ENCODE assay signal across 1 cellular context in the genomic region with DNA sequence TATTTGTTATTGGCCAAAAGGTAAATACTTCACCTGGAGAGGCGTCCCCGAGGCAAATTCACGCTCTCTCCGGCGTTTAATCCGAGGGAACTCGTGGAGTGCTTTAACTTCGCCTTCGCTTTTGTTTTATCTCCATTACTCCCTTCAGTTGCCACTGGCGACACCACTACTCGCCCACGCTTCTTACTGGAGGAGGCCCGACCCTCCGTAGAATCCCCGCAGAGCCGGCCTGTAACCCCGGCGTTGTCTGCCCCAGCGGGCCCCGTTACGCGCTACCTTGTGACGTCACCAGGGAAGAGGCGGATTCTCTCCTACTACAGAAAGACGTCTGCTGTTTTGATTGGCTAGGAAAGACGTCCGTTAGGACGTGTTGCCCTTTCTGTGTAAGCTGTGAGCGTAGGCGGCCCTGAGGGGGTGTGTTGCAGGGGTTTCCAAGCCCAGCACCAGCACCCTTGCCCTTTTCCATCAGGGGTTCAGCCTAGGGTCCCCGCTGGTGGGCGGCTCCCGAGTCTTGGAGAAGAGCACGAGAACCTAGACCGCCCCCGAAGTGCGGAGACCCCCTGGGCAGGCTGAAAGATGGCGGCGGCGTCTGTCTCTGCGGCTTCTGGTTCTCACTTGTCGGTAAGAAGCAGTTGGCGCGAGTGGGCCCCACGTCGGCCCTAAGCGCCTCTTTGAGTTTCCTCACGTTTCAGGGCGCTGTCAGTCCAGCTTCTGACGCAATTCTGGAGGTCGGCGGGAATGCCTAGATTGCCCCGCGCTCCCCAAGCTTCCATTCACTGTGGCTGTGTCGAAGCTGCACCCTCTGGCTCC.
TF ChIP-seq lines count a peak whose summit lies in the region.

A gene (plus strand): TSS at position 376 of the 810 bp plus-strand sequence. CDS start 201 bp downstream, at position 577.

TF ChIP-seq in K562, 482 proteins besides CTCF, POLR2A, EP300 and RAD21 (continued from another document and continues in another):
- TF ChIP-seq SAFB (IDR thresholded peaks at IDR 0.05; ENCODE audit: borderline replicate concordance, low read depth, low read length) (no peak), SUPT5H (IDR thresholded peaks at IDR 0.05) (peak; percentile 87), ZC3H8 (IDR thresholded peaks at IDR 0.05) (no peak), BCOR (IDR thresholded peaks at IDR 0.05) (no peak), KAT2B (IDR thresholded peaks at IDR 0.05; ENCODE audit: low read depth, low read length) (no peak), PRPF4 (IDR thresholded peaks at IDR 0.05; ENCODE audit: insufficient read depth, low read depth, low read length, poor library complexity, severe bottlenecking) (no peak), GATAD2A (IDR thresholded peaks at IDR 0.05) (no peak), KAT7 (CRISPR knock-in tag; IDR thresholded peaks at IDR 0.05; ENCODE audit: borderline replicate concordance) (peak; percentile 98), FUS (optimal IDR thresholded peaks at IDR 0.05; ENCODE audit: low read depth, low read length) (no peak), GTF2E2 (tag; IDR thresholded peaks at IDR 0.05) (peak; percentile 38; the same call in 1 of the 2 replicates), CSDE1 (IDR thresholded peaks at IDR 0.05) (peak in 1 of 2 experiments; percentile 74; a peak in 2 of 4 replicates), NRF1 (conservative IDR thresholded peaks at IDR 0.05 in 1 of 2, IDR thresholded peaks at IDR 0.05 in 1 of 2) (no peak; a peak in 1 of 4 replicates), ZSCAN29 (IDR thresholded peaks at IDR 0.05) (no peak), MAFK (IDR thresholded peaks at IDR 0.05; ENCODE audit: low read length) (no peak), SREBF1 (IDR thresholded peaks at IDR 0.05; ENCODE audit: borderline replicate concordance, low read depth, low read length) (no peak), HDGF (IDR thresholded peaks at IDR 0.05) (no peak), RNF2 (IDR thresholded peaks at IDR 0.05) (no peak), RFX1 (IDR thresholded peaks at IDR 0.05) (peak; percentile 70), FOSL1 (tag; conservative IDR thresholded peaks at IDR 0.05) (peak; percentile 26; the same call in 1 of the 2 replicates), ZNF766 (CRISPR knock-in tag; conservative IDR thresholded peaks at IDR 0.05) (no peak; the same call in 1 of the 2 replicates), DPF2 (IDR thresholded peaks at IDR 0.05) (peak; percentile 34; the same call in 1 of the 2 replicates), NFE2L1 (tag; IDR thresholded peaks at IDR 0.05; ENCODE audit: borderline replicate concordance, low read depth) (no peak), GABPB1 (CRISPR knock-in tag; IDR thresholded peaks at IDR 0.05) (peak; percentile 24; the same call in 1 of the 2 replicates), MYNN (IDR thresholded peaks at IDR 0.05) (no peak), MYNN (CRISPR knock-in tag; IDR thresholded peaks at IDR 0.05) (no peak), RBFOX2 (IDR thresholded peaks at IDR 0.05; ENCODE audit: low read depth, low read length) (peak; percentile 75), ZNF316 (IDR thresholded peaks at IDR 0.05) (no peak), PPARD (CRISPR knock-in tag; IDR thresholded peaks at IDR 0.05) (no peak), ZNF699 (CRISPR knock-in tag; IDR thresholded peaks at IDR 0.05; ENCODE audit: insufficient replicate concordance) (no peak), ZNF507 (tag; conservative IDR thresholded peaks at IDR 0.05) (no peak), ARID2 (IDR thresholded peaks at IDR 0.05) (no peak), SMC3 (conservative IDR thresholded peaks at IDR 0.05; ENCODE audit: insufficient read depth, low read depth, low read length) (no peak), GTF2A2 (tag; IDR thresholded peaks at IDR 0.05) (no peak), MTF1 (CRISPR knock-in tag; IDR thresholded peaks at IDR 0.05; ENCODE audit: borderline replicate concordance) (no peak), ELF1 (tag; IDR thresholded peaks at IDR 0.05) (no peak), ZNF184 (CRISPR knock-in tag; IDR thresholded peaks at IDR 0.05) (no peak), NR2F6 (CRISPR knock-in tag; IDR thresholded peaks at IDR 0.05) (no peak), ZNF561 (CRISPR knock-in tag; conservative IDR thresholded peaks at IDR 0.05) (no peak), LARP7 (IDR thresholded peaks at IDR 0.05) (no peak), XRCC3 (IDR thresholded peaks at IDR 0.05) (no peak), ZNF253 (CRISPR knock-in tag; conservative IDR thresholded peaks at IDR 0.05) (no peak), LCOR (CRISPR knock-in tag; IDR thresholded peaks at IDR 0.05) (peak; percentile 82; the same call in 1 of the 2 replicates), ZNF12 (CRISPR knock-in tag; IDR thresholded peaks at IDR 0.05) (no peak), POLR2AphosphoS2 (IDR thresholded peaks at IDR 0.05; ENCODE audit: low read length) (no peak)
- TF ChIP-seq, protein P1, sequence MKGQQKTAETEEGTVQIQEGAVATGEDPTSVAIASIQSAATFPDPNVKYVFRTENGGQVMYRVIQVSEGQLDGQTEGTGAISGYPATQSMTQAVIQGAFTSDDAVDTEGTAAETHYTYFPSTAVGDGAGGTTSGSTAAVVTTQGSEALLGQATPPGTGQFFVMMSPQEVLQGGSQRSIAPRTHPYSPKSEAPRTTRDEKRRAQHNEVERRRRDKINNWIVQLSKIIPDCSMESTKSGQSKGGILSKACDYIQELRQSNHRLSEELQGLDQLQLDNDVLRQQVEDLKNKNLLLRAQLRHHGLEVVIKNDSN (CRISPR knock-in tag; IDR thresholded peaks at IDR 0.05), result no peak
- TF ChIP-seq, protein P2, sequence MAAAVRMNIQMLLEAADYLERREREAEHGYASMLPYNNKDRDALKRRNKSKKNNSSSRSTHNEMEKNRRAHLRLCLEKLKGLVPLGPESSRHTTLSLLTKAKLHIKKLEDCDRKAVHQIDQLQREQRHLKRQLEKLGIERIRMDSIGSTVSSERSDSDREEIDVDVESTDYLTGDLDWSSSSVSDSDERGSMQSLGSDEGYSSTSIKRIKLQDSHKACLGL (CRISPR knock-in tag; IDR thresholded peaks at IDR 0.05; ENCODE audit: borderline replicate concordance, poor library complexity, severe bottlenecking), result no peak
- TF ChIP-seq, protein P3, sequence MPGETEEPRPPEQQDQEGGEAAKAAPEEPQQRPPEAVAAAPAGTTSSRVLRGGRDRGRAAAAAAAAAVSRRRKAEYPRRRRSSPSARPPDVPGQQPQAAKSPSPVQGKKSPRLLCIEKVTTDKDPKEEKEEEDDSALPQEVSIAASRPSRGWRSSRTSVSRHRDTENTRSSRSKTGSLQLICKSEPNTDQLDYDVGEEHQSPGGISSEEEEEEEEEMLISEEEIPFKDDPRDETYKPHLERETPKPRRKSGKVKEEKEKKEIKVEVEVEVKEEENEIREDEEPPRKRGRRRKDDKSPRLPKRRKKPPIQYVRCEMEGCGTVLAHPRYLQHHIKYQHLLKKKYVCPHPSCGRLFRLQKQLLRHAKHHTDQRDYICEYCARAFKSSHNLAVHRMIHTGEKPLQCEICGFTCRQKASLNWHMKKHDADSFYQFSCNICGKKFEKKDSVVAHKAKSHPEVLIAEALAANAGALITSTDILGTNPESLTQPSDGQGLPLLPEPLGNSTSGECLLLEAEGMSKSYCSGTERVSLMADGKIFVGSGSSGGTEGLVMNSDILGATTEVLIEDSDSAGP (CRISPR knock-in tag; IDR thresholded peaks at IDR 0.05), result no peak
- TF ChIP-seq, protein P4, sequence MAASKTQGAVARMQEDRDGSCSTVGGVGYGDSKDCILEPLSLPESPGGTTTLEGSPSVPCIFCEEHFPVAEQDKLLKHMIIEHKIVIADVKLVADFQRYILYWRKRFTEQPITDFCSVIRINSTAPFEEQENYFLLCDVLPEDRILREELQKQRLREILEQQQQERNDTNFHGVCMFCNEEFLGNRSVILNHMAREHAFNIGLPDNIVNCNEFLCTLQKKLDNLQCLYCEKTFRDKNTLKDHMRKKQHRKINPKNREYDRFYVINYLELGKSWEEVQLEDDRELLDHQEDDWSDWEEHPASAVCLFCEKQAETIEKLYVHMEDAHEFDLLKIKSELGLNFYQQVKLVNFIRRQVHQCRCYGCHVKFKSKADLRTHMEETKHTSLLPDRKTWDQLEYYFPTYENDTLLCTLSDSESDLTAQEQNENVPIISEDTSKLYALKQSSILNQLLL (CRISPR knock-in tag; IDR thresholded peaks at IDR 0.05; ENCODE audit: borderline replicate concordance), result no peak
- TF ChIP-seq, protein P5, sequence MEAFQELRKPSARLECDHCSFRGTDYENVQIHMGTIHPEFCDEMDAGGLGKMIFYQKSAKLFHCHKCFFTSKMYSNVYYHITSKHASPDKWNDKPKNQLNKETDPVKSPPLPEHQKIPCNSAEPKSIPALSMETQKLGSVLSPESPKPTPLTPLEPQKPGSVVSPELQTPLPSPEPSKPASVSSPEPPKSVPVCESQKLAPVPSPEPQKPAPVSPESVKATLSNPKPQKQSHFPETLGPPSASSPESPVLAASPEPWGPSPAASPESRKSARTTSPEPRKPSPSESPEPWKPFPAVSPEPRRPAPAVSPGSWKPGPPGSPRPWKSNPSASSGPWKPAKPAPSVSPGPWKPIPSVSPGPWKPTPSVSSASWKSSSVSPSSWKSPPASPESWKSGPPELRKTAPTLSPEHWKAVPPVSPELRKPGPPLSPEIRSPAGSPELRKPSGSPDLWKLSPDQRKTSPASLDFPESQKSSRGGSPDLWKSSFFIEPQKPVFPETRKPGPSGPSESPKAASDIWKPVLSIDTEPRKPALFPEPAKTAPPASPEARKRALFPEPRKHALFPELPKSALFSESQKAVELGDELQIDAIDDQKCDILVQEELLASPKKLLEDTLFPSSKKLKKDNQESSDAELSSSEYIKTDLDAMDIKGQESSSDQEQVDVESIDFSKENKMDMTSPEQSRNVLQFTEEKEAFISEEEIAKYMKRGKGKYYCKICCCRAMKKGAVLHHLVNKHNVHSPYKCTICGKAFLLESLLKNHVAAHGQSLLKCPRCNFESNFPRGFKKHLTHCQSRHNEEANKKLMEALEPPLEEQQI (IDR thresholded peaks at IDR 0.05), result no peak; the same call in 1 of the 2 replicates
- TF ChIP-seq, protein P6, sequence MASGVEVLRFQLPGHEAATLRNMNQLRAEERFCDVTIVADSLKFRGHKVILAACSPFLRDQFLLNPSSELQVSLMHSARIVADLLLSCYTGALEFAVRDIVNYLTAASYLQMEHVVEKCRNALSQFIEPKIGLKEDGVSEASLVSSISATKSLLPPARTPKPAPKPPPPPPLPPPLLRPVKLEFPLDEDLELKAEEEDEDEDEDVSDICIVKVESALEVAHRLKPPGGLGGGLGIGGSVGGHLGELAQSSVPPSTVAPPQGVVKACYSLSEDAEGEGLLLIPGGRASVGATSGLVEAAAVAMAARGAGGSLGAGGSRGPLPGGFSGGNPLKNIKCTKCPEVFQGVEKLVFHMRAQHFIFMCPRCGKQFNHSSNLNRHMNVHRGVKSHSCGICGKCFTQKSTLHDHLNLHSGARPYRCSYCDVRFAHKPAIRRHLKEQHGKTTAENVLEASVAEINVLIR (CRISPR knock-in tag; IDR thresholded peaks at IDR 0.05), result peak; percentile 94
- TF ChIP-seq, protein P7, sequence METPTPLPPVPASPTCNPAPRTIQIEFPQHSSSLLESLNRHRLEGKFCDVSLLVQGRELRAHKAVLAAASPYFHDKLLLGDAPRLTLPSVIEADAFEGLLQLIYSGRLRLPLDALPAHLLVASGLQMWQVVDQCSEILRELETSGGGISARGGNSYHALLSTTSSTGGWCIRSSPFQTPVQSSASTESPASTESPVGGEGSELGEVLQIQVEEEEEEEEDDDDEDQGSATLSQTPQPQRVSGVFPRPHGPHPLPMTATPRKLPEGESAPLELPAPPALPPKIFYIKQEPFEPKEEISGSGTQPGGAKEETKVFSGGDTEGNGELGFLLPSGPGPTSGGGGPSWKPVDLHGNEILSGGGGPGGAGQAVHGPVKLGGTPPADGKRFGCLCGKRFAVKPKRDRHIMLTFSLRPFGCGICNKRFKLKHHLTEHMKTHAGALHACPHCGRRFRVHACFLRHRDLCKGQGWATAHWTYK (CRISPR knock-in tag; IDR thresholded peaks at IDR 0.05), result 0 out of 2 replicates have a peak, but pooled peaks have one; percentile 16
- TF ChIP-seq, protein P8, sequence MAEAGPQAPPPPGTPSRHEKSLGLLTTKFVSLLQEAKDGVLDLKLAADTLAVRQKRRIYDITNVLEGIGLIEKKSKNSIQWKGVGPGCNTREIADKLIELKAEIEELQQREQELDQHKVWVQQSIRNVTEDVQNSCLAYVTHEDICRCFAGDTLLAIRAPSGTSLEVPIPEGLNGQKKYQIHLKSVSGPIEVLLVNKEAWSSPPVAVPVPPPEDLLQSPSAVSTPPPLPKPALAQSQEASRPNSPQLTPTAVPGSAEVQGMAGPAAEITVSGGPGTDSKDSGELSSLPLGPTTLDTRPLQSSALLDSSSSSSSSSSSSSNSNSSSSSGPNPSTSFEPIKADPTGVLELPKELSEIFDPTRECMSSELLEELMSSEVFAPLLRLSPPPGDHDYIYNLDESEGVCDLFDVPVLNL (CRISPR knock-in tag; IDR thresholded peaks at IDR 0.05; ENCODE audit: low read depth), result no peak
- TF ChIP-seq, protein P9, sequence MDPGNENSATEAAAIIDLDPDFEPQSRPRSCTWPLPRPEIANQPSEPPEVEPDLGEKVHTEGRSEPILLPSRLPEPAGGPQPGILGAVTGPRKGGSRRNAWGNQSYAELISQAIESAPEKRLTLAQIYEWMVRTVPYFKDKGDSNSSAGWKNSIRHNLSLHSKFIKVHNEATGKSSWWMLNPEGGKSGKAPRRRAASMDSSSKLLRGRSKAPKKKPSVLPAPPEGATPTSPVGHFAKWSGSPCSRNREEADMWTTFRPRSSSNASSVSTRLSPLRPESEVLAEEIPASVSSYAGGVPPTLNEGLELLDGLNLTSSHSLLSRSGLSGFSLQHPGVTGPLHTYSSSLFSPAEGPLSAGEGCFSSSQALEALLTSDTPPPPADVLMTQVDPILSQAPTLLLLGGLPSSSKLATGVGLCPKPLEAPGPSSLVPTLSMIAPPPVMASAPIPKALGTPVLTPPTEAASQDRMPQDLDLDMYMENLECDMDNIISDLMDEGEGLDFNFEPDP (CRISPR knock-in tag; IDR thresholded peaks at IDR 0.05), result no peak
- TF ChIP-seq, protein P10, sequence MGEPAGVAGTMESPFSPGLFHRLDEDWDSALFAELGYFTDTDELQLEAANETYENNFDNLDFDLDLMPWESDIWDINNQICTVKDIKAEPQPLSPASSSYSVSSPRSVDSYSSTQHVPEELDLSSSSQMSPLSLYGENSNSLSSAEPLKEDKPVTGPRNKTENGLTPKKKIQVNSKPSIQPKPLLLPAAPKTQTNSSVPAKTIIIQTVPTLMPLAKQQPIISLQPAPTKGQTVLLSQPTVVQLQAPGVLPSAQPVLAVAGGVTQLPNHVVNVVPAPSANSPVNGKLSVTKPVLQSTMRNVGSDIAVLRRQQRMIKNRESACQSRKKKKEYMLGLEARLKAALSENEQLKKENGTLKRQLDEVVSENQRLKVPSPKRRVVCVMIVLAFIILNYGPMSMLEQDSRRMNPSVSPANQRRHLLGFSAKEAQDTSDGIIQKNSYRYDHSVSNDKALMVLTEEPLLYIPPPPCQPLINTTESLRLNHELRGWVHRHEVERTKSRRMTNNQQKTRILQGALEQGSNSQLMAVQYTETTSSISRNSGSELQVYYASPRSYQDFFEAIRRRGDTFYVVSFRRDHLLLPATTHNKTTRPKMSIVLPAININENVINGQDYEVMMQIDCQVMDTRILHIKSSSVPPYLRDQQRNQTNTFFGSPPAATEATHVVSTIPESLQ (CRISPR knock-in tag; IDR thresholded peaks at IDR 0.05), result peak; percentile 53; the same call in 1 of the 2 replicates
- TF ChIP-seq, protein P11, sequence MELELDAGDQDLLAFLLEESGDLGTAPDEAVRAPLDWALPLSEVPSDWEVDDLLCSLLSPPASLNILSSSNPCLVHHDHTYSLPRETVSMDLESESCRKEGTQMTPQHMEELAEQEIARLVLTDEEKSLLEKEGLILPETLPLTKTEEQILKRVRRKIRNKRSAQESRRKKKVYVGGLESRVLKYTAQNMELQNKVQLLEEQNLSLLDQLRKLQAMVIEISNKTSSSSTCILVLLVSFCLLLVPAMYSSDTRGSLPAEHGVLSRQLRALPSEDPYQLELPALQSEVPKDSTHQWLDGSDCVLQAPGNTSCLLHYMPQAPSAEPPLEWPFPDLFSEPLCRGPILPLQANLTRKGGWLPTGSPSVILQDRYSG (tag; conservative IDR thresholded peaks at IDR 0.05; ENCODE audit: low read depth), result 0 out of 2 replicates have a peak, but pooled peaks have one; percentile 24
